ENCODE assay signal across 7 cellular contexts in the genomic region with DNA sequence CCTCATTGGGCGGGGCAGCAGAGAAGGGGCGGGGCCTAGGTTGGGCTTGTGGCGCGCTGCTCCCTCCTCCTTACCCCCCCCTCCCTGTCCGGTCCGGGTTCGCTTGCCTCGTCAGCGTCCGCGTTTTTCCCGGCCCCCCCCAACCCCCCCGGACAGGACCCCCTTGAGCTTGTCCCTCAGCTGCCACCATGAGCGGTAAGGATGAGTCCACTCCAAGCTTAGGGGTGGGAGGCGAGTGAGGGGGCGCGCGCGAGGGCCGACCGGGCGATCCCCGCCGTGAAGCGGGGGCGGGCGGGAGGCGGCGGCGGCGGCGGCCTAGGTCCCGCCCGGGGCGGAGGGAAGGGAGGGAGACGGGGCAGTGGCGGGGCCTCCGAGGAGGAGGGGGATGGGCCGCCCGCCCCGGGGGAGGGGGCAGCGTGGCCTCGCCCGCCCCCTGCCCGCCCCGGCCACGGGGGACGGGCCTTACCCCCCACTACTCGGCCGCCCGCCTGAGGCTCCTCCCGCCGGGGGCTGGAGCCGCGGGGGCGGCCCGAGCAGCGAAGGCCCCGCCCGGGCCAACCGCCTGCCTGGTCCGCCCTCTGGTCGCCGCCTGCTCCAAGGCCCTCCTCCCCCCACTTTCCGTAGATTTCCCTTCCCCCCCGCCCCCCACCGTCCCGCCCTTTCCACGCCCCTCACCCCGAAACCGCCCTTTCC. TPM values are rescaled to one million over a fixed set of nuclear protein-coding genes. Genes with fewer than 3 reads are reported as not detected.
DNase-seq lines count a peak whose midpoint lies in the region; ATAC-seq and TF ChIP-seq lines count a peak whose summit lies in the region.

A gene (plus strand): TSS at position 73 of the 693 bp plus-strand sequence. CDS start 116 bp downstream, at position 189.

- H3K27me3 ChIP-seq in iPS-20b (ENCODE audit: insufficient read depth, low read length) = no peaks in the 10 kb centered on the region
- H3K27me3 ChIP-seq in smooth muscle cell (ENCODE audit: low read depth) = no peaks in the 10 kb centered on the region

- DNase-seq in NCI-H2171 (lab: John Stamatoyannopoulos, UW) (peak; percentile 87), MCF 10A (ENCODE audit: unreplicated experiment) (peak; percentile 91), smooth muscle cell (lab: John Stamatoyannopoulos, UW; ENCODE audit: unreplicated experiment) (peak; percentile 91)

- no peaks in the 10 kb centered on the region for H3K27me3 Mint-ChIP-seq in MCF 10A (ENCODE audit: insufficient read depth, unreplicated experiment)

- H3K4me3 Mint-ChIP-seq in MCF 10A (ENCODE audit: unreplicated experiment) = no peak within 1 kb of the TSS

- H3K36me3 ChIP-seq in iPS-20b (ENCODE audit: insufficient read depth, low read depth, low read length) = peaks cover 34% of the 10 kb centered on the region
- no peaks in the 10 kb centered on the region for H3K36me3 ChIP-seq in smooth muscle cell (ENCODE audit: low read depth)

- WGBS in smooth muscle cell (ENCODE audit: low lambda C conversion rate) = 0% methylated on average over 6 of the region's 71 CpGs

- H3K27ac ChIP-seq in VCaP (peak within 1 kb of the TSS; percentile 97), iPS-20b (ENCODE audit: low read length) (peak within 1 kb of the TSS; percentile 91), smooth muscle cell (ENCODE audit: low read depth) (peak within 1 kb of the TSS; percentile 100)

- H3K9ac ChIP-seq in iPS-20b (ENCODE audit: low read depth, low read length) = peak within 1 kb of the TSS; percentile 86; the same call in 1 of the 2 replicates
- H3K9ac ChIP-seq in smooth muscle cell (ENCODE audit: low read depth) = peak within 1 kb of the TSS; percentile 96

- H3K4me1 Mint-ChIP-seq in MCF 10A (ENCODE audit: insufficient read depth, unreplicated experiment) = peaks cover 27% of the 10 kb centered on the region

- peaks cover 44% of the 10 kb centered on the region for H4K20me1 ChIP-seq in smooth muscle cell (ENCODE audit: low read depth)

- H3K4me3 ChIP-seq in iPS-20b (ENCODE audit: low read length) (peak within 1 kb of the TSS; percentile 84), smooth muscle cell (peak within 1 kb of the TSS; percentile 82)

- intact Hi-C loops in MCF 10A (cut with micrococcal nuclease) = loop anchor here (2.0 kb wide), 1 partner anchor 55 kb away; no protein-coding TSS in a partner anchor

- POLR2A ChIA-PET in MCF 10A (lab: Yijun Ruan, JAX) = interaction anchor here (0.7 to 5.3 kb wide), 39 partner anchors 11 to 900 kb away, joined by 3 to 65 read pairs (median 6); a partner anchor contains a TSS

- H2AFZ ChIP-seq in smooth muscle cell (ENCODE audit: low read depth) = peak within 1 kb of the TSS; percentile 85

- peaks cover 5% of the 10 kb centered on the region; the same call in 1 of the 2 replicates for H3K4me1 ChIP-seq in iPS-20b (ENCODE audit: insufficient read depth, low read length)
- H3K4me1 ChIP-seq in smooth muscle cell (ENCODE audit: low read depth) = peaks cover 34% of the 10 kb centered on the region

- peaks cover 35% of the 10 kb centered on the region for H3K36me3 Mint-ChIP-seq in MCF 10A (ENCODE audit: insufficient read depth, unreplicated experiment)

- BruUV-seq in MCF 10A (replicated peaks; lab: Mats Ljungman, UMichigan) = no TSS peak

- peaks cover 7% of the 10 kb centered on the region for H3F3A ChIP-seq in smooth muscle cell (ENCODE audit: low read depth)

- H3K9me3 ChIP-seq in iPS-20b (ENCODE audit: insufficient read depth, low read depth, low read length) = no peaks in the 10 kb centered on the region
- H3K9me3 ChIP-seq in smooth muscle cell (replicated peaks; ENCODE audit: low read depth) = no peaks in the 10 kb centered on the region

- TF ChIP-seq CTCF in VCaP (conservative IDR thresholded peaks at IDR 0.05) = no peak
- TF ChIP-seq CTCF in MCF 10A (IDR thresholded peaks at IDR 0.05; ENCODE audit: unreplicated experiment) = no peak
- no peak for TF ChIP-seq CTCF in smooth muscle cell (IDR thresholded peaks at IDR 0.05; ENCODE audit: borderline replicate concordance, insufficient read depth, poor library complexity, severe bottlenecking)

- peaks cover 39% of the 10 kb centered on the region for H3K79me2 ChIP-seq in smooth muscle cell (ENCODE audit: low read depth)

- H3K27ac Mint-ChIP-seq in MCF 10A (ENCODE audit: low read depth, unreplicated experiment) = no peak within 1 kb of the TSS

- no peaks in the 10 kb centered on the region for H3K9me3 Mint-ChIP-seq in MCF 10A (ENCODE audit: unreplicated experiment)

- CTCF ChIA-PET in MCF 10A (lab: Yijun Ruan, JAX) = interaction anchor here (0.6 to 7.2 kb wide), 13 partner anchors 10 to 111 kb away, joined by 3 to 135 read pairs (median 9); a partner anchor contains a TSS

- ATAC-seq in GM18861 (IDR thresholded peaks at IDR 0.05; ENCODE audit: unreplicated experiment) (peak; percentile 24), HG03097 (IDR thresholded peaks at IDR 0.05; ENCODE audit: low FRiP score, unreplicated experiment) (peak; percentile 33)

- H3K4me2 ChIP-seq in smooth muscle cell = peak within 1 kb of the TSS; percentile 85

RNA-seq across cellular contexts. Expression of the gene that starts here (rescaled TPM):
- total RNA-seq in MCF 10A (2022) (72.9 and 76.6 TPM in 2 replicates), smooth muscle cell (48.6 and 51.5 TPM in 2 replicates)
- polyA plus RNA-seq in smooth muscle cell = 10.1 and 10.2 TPM in 2 replicates

Comparison
In these comparisons a context has a peak if more than half of its experiments do, and no peak if none do; other contexts are left out.
1. Peak in every context shown above with its lines: DNase-seq, ATAC-seq, H3K4me3 ChIP-seq and H3K27ac ChIP-seq.